Comparison of ENCODE assay signal across 15 cellular contexts in genomic region chr17:55430531-55431228, GRCh38. TPM values are rescaled to one million over a fixed set of nuclear protein-coding genes. Genes with fewer than 3 reads are reported as not detected.
DNase-seq lines count a peak whose midpoint lies in the region; ATAC-seq and TF ChIP-seq lines count a peak whose summit lies in the region.
"Had no signal": no experiment of that assay in that cellular context is flagged by ENCODE, and none has a peak within 500 bp of the region (broad histone marks: within the 10 kb centered on the region; RNA-seq: fewer than 3 reads in every experiment).

No MANE protein-coding gene starts in this region.

- POLR2A ChIA-PET in OCI-LY7 (lab: Charles Lee), result no interaction called here
- POLR2A ChIA-PET in activated CD4-positive, alpha-beta memory T cell treated with anti-CD3 and anti-CD28 coated beads, Interleukin-2, amount 10 ng/mL, durations not matched to agents 7 days and 5 days (lab: Charles Lee), result interaction anchor here (1.2 kb wide), 1 partner anchor 11 kb away, joined by 3 read pairs; no protein-coding TSS in a partner anchor

- H3K79me2 ChIP-seq in OCI-LY7 (ENCODE audit: insufficient read depth, low read depth, low read length), result no peaks in the 10 kb centered on the region

- no peak overlapping the region for H3K4me3 ChIP-seq in OCI-LY7 (ENCODE audit: low read depth, low read length, poor library complexity, severe bottlenecking)
- H3K4me3 ChIP-seq: lung had no signal

- intact Hi-C loops in OCI-LY7 (cut with micrococcal nuclease; ENCODE audit: unreplicated experiment), result no loop called here
- intact Hi-C loops in Right ventricle myocardium superior (cut with DNase I), result no loop called here

- H3K9me2 ChIP-seq in OCI-LY7 (ENCODE audit: insufficient read depth, low read length), result no peaks in the 10 kb centered on the region

- H3K36me3 Mint-ChIP-seq in progenitor cell of endocrine pancreas (ENCODE audit: insufficient read depth), result no peaks in the 10 kb centered on the region
- no peaks in the 10 kb centered on the region for H3K36me3 Mint-ChIP-seq in activated CD4-positive, alpha-beta memory T cell treated with anti-CD3 and anti-CD28 coated beads, Interleukin-2, amount 10 ng/mL, durations not matched to agents 7 days and 5 days (ENCODE audit: low read depth)

- peak; percentile 92 for ATAC-seq in Right ventricle myocardium superior (ENCODE audit: poor library complexity)
- ATAC-seq: stimulated activated naive CD8-positive, alpha-beta T cell treated with anti-CD3 and anti-CD28 coated beads, Interleukin-15, Interleukin-2, amounts not matched to agents 100 U/mL and 50 U/mL, for 24 hours had no signal

- H3K4me2 ChIP-seq in OCI-LY7 (ENCODE audit: low read length), result peak overlapping the region; percentile 48

- BruUV-seq in OCI-LY7 (replicated peaks; lab: Mats Ljungman, UMichigan), result no TSS peak

- no peaks in the 10 kb centered on the region for H4K20me1 ChIP-seq in OCI-LY7 (ENCODE audit: insufficient read depth, low read length)

- TF ChIP-seq CTCF in OCI-LY7 (conservative IDR thresholded peaks at IDR 0.05; ENCODE audit: low read length) (no peak), progenitor cell of endocrine pancreas (IDR thresholded peaks at IDR 0.05; ENCODE audit: unreplicated experiment) (no peak)

- peaks cover 24% of the 10 kb centered on the region for H3K4me1 Mint-ChIP-seq in progenitor cell of endocrine pancreas (ENCODE audit: low read depth)
- peaks cover 18% of the 10 kb centered on the region for H3K4me1 Mint-ChIP-seq in activated CD4-positive, alpha-beta memory T cell treated with anti-CD3 and anti-CD28 coated beads, Interleukin-2, amount 10 ng/mL, durations not matched to agents 7 days and 5 days

- DNase-seq in ELR (ENCODE audit: low read depth), result peak; percentile 46
- DNase-seq in OCI-LY7 (ENCODE audit: low spot score), result peak; percentile 55
- DNase-seq in Right ventricle myocardium superior, result no peak
- DNase-seq in progenitor cell of endocrine pancreas (ENCODE audit: low spot score, unreplicated experiment), result no peak
- no peak for DNase-seq in NCI-H510A treated with DMSO at 0.1 percent for 48 hours (lab: John Stamatoyannopoulos, UW)
- no peak for DNase-seq in activated CD4-positive, alpha-beta memory T cell treated with anti-CD3 and anti-CD28 coated beads, Interleukin-2, amount 10 ng/mL, durations not matched to agents 7 days and 5 days
- no peak for DNase-seq in globus pallidus (ENCODE audit: low spot score)
- no peak for DNase-seq in AG08396 (ENCODE audit: low spot score)
- DNase-seq: activated CD4-positive, alpha-beta T cell treated with anti-CD3 and anti-CD28 coated beads, Interleukin-2, amount 10 ng/mL, durations not matched to agents 7 days and 5 days; CD4-positive, alpha-beta T cell; NCI-H1436; NK-92 treated with Interleukin-12 subunit alpha and Interleukin-12 subunit beta, amount 100 ng/mL, for 24 hours; stimulated activated CD4-positive, alpha-beta T cell treated with anti-CD3 and anti-CD28 coated beads, Interleukin-4, amount 100 ng/mL, for 24 hours; stimulated activated naive CD8-positive, alpha-beta T cell treated with anti-CD3 and anti-CD28 coated beads, Interleukin-15, Interleukin-2, amounts not matched to agents 100 U/mL and 50 U/mL, for 24 hours had no signal

- no peaks in the 10 kb centered on the region; the same call in 1 of the 2 replicates for H3K9me3 ChIP-seq in OCI-LY7 (ENCODE audit: low read length)

- peaks cover 72% of the 10 kb centered on the region for H3K4me1 ChIP-seq in OCI-LY7 (ENCODE audit: insufficient read depth, low read length, poor library complexity, severe bottlenecking)

- H3K9me3 Mint-ChIP-seq in progenitor cell of endocrine pancreas (ENCODE audit: low read depth), result no peaks in the 10 kb centered on the region
- H3K9me3 Mint-ChIP-seq in activated CD4-positive, alpha-beta memory T cell treated with anti-CD3 and anti-CD28 coated beads, Interleukin-2, amount 10 ng/mL, durations not matched to agents 7 days and 5 days, result no peaks in the 10 kb centered on the region
- H3K9me3 Mint-ChIP-seq: activated CD4-positive, alpha-beta T cell treated with anti-CD3 and anti-CD28 coated beads, Interleukin-2, amount 10 ng/mL, durations not matched to agents 7 days and 5 days; CD4-positive, alpha-beta T cell had no signal

- peak overlapping the region; percentile 39 for H3K27ac Mint-ChIP-seq in progenitor cell of endocrine pancreas
- H3K27ac Mint-ChIP-seq in activated CD4-positive, alpha-beta memory T cell treated with anti-CD3 and anti-CD28 coated beads, Interleukin-2, amount 10 ng/mL, durations not matched to agents 7 days and 5 days, result no peak overlapping the region
- H3K27ac Mint-ChIP-seq: CD4-positive, alpha-beta T cell had no signal

- peak overlapping the region; percentile 57 for H3K27ac ChIP-seq in OCI-LY7 (ENCODE audit: low read depth, low read length, poor library complexity, severe bottlenecking)

- peaks cover 8% of the 10 kb centered on the region for H3K27me3 Mint-ChIP-seq in progenitor cell of endocrine pancreas
- peaks cover 19% of the 10 kb centered on the region for H3K27me3 Mint-ChIP-seq in activated CD4-positive, alpha-beta memory T cell treated with anti-CD3 and anti-CD28 coated beads, Interleukin-2, amount 10 ng/mL, durations not matched to agents 7 days and 5 days

- peak overlapping the region; percentile 74; the same call in 1 of the 2 replicates for H2AFZ ChIP-seq in OCI-LY7 (ENCODE audit: low read length)

- H3K36me3 ChIP-seq in OCI-LY7 (ENCODE audit: insufficient read depth, low read length), result no peaks in the 10 kb centered on the region

- H3K4me3 Mint-ChIP-seq in progenitor cell of endocrine pancreas (ENCODE audit: low read depth), result no peak overlapping the region
- no peak overlapping the region for H3K4me3 Mint-ChIP-seq in activated CD4-positive, alpha-beta memory T cell treated with anti-CD3 and anti-CD28 coated beads, Interleukin-2, amount 10 ng/mL, durations not matched to agents 7 days and 5 days
- H3K4me3 Mint-ChIP-seq: activated CD4-positive, alpha-beta T cell treated with anti-CD3 and anti-CD28 coated beads, Interleukin-2, amount 10 ng/mL, durations not matched to agents 7 days and 5 days; CD4-positive, alpha-beta T cell had no signal

- CTCF ChIA-PET in OCI-LY7 (lab: Charles Lee; ENCODE audit: unreplicated experiment), result no interaction called here
- CTCF ChIA-PET in activated CD4-positive, alpha-beta memory T cell treated with anti-CD3 and anti-CD28 coated beads, Interleukin-2, amount 10 ng/mL, durations not matched to agents 7 days and 5 days (lab: Charles Lee), result no interaction called here

RNA-seq across cellular contexts. Expression of gene MMD, which starts 9.0 kb away (rescaled TPM):
- 41.4 and 42.7 TPM in 2 replicates for total RNA-seq in OCI-LY7 (2014; rRNA removed; shearing (Covaris generic))
- total RNA-seq in OCI-LY7 (2022) (43.8 and 48.4 TPM in 2 replicates), Right ventricle myocardium superior (13.4 TPM), progenitor cell of endocrine pancreas (22.1 and 26.1 TPM in 2 replicates)
- 10 to 100 TPM; 29.6 to 30.8 TPM for total RNA-seq in activated CD4-positive, alpha-beta memory T cell treated with anti-CD3 and anti-CD28 coated beads, Interleukin-2, amount 10 ng/mL, durations not matched to agents 7 days and 5 days

Comparison
In these comparisons a context has a peak if more than half of its experiments do, and no peak if none do; other contexts are left out.
1. DNase-seq: peak in ELR (single experiment) and OCI-LY7 (single experiment); none in Right ventricle myocardium superior (single experiment), progenitor cell of endocrine pancreas (single experiment), NCI-H510A treated with DMSO at 0.1 percent for 48 hours (single experiment), activated CD4-positive, alpha-beta memory T cell treated with anti-CD3 and anti-CD28 coated beads, Interleukin-2, amount 10 ng/mL, durations not matched to agents 7 days and 5 days (single experiment), globus pallidus (single experiment) and AG08396 (single experiment).